In the genomic region with DNA sequence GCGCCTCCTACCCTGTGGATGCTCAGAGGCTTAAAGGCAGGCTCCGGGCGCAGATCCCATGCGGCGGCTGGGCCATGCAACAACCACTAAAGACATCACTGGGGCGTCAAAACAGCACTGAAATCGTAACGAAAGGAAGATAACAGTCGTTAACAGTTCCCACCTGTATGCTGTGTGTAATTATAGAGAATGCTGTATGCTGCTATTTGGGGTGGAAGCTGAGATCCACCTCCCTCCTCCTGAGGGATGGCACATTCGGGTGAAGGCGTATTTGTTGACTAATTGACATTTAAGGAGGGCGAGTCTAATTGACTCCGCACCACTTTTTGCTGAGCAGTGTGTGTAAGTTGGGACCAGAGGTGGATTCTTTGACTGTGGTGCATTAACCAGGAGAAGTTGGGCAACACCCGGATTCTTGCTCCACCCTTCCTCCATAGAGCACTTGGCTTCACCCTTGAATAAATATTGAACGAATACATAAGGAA, we compare ENCODE assay signal across 1 cellular context.
TF ChIP-seq lines count a peak whose summit lies in the region.

No MANE protein-coding gene starts in this region.

TF ChIP-seq in HEK293, 187 proteins besides CTCF, POLR2A, EP300 and RAD21 (continued from another document):
- TF ChIP-seq, protein P1, sequence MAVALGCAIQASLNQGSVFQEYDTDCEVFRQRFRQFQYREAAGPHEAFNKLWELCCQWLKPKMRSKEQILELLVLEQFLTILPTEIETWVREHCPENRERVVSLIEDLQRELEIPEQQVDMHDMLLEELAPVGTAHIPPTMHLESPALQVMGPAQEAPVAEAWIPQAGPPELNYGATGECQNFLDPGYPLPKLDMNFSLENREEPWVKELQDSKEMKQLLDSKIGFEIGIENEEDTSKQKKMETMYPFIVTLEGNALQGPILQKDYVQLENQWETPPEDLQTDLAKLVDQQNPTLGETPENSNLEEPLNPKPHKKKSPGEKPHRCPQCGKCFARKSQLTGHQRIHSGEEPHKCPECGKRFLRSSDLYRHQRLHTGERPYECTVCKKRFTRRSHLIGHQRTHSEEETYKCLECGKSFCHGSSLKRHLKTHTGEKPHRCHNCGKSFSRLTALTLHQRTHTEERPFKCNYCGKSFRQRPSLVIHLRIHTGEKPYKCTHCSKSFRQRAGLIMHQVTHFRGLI (tag by site-specific recombination; IDR thresholded peaks at IDR 0.05): no peak
- TF ChIP-seq, protein P2, sequence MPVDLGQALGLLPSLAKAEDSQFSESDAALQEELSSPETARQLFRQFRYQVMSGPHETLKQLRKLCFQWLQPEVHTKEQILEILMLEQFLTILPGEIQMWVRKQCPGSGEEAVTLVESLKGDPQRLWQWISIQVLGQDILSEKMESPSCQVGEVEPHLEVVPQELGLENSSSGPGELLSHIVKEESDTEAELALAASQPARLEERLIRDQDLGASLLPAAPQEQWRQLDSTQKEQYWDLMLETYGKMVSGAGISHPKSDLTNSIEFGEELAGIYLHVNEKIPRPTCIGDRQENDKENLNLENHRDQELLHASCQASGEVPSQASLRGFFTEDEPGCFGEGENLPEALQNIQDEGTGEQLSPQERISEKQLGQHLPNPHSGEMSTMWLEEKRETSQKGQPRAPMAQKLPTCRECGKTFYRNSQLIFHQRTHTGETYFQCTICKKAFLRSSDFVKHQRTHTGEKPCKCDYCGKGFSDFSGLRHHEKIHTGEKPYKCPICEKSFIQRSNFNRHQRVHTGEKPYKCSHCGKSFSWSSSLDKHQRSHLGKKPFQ (tag by site-specific recombination; IDR thresholded peaks at IDR 0.05): no peak
- TF ChIP-seq, protein P3, sequence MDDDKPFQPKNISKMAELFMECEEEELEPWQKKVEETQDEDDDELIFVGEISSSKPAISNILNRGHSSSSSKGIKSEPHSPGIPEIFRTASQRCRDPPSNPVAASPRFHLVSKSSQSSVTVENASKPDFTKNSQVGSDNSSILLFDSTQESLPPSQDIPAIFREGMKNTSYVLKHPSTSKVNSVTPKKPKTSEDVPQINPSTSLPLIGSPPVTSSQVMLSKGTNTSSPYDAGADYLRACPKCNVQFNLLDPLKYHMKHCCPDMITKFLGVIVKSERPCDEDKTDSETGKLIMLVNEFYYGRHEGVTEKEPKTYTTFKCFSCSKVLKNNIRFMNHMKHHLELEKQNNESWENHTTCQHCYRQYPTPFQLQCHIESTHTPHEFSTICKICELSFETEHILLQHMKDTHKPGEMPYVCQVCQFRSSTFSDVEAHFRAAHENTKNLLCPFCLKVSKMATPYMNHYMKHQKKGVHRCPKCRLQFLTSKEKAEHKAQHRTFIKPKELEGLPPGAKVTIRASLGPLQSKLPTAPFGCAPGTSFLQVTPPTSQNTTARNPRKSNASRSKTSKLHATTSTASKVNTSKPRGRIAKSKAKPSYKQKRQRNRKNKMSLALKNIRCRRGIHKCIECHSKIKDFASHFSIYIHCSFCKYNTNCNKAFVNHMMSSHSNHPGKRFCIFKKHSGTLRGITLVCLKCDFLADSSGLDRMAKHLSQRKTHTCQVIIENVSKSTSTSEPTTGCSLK (tag by site-specific recombination; IDR thresholded peaks at IDR 0.05): no peak
- TF ChIP-seq ZNF549 (tag by site-specific recombination; IDR thresholded peaks at IDR 0.05) (no peak), ZNF623 (tag by site-specific recombination; IDR thresholded peaks at IDR 0.05) (no peak), SCRT2 (tag by site-specific recombination; IDR thresholded peaks at IDR 0.05) (peak; percentile 95), ZNF155 (tag by site-specific recombination; IDR thresholded peaks at IDR 0.05) (no peak), ZNF600 (tag by site-specific recombination; IDR thresholded peaks at IDR 0.05) (peak; percentile 68; the same call in 1 of the 2 replicates), ZNF121 (tag by site-specific recombination; IDR thresholded peaks at IDR 0.05) (no peak), SP7 (tag by site-specific recombination; IDR thresholded peaks at IDR 0.05) (peak; percentile 78), ZNF19 (tag by site-specific recombination; IDR thresholded peaks at IDR 0.05; ENCODE audit: low read depth) (no peak), ZNF571 (tag by site-specific recombination; IDR thresholded peaks at IDR 0.05) (no peak), ZNF837 (tag by site-specific recombination; IDR thresholded peaks at IDR 0.05) (no peak), ZFP37 (tag by site-specific recombination; IDR thresholded peaks at IDR 0.05) (0 out of 2 replicates have a peak, but pooled peaks have one; percentile 23), ZNF138 (tag by site-specific recombination; IDR thresholded peaks at IDR 0.05; ENCODE audit: borderline replicate concordance) (0 out of 2 replicates have a peak, but pooled peaks have one; percentile 11), ZFP69B (tag by site-specific recombination; IDR thresholded peaks at IDR 0.05) (peak; percentile 32; the same call in 1 of the 2 replicates), ZNF174 (tag by site-specific recombination; IDR thresholded peaks at IDR 0.05) (no peak), ZNF341 (tag by site-specific recombination; IDR thresholded peaks at IDR 0.05; ENCODE audit: low read depth) (peak; percentile 46; the same call in 1 of the 2 replicates), ZNF629 (tag by site-specific recombination; IDR thresholded peaks at IDR 0.05) (no peak), KLF1 (tag by site-specific recombination; IDR thresholded peaks at IDR 0.05) (peak; percentile 13; the same call in 1 of the 2 replicates)
- TF ChIP-seq, protein P4, sequence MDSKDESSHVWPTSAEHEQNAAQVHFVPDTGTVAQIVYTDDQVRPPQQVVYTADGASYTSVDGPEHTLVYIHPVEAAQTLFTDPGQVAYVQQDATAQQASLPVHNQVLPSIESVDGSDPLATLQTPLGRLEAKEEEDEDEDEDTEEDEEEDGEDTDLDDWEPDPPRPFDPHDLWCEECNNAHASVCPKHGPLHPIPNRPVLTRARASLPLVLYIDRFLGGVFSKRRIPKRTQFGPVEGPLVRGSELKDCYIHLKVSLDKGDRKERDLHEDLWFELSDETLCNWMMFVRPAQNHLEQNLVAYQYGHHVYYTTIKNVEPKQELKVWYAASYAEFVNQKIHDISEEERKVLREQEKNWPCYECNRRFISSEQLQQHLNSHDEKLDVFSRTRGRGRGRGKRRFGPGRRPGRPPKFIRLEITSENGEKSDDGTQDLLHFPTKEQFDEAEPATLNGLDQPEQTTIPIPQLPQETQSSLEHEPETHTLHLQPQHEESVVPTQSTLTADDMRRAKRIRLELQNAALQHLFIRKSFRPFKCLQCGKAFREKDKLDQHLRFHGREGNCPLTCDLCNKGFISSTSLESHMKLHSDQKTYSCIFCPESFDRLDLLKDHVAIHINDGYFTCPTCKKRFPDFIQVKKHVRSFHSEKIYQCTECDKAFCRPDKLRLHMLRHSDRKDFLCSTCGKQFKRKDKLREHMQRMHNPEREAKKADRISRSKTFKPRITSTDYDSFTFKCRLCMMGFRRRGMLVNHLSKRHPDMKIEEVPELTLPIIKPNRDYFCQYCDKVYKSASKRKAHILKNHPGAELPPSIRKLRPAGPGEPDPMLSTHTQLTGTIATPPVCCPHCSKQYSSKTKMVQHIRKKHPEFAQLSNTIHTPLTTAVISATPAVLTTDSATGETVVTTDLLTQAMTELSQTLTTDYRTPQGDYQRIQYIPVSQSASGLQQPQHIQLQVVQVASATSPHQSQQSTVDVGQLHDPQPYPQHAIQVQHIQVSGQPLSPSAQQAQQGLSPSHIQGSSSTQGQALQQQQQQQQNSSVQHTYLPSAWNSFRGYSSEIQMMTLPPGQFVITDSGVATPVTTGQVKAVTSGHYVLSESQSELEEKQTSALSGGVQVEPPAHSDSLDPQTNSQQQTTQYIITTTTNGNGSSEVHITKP (tag by site-specific recombination; IDR thresholded peaks at IDR 0.05): peak; percentile 100
- TF ChIP-seq, protein P5, sequence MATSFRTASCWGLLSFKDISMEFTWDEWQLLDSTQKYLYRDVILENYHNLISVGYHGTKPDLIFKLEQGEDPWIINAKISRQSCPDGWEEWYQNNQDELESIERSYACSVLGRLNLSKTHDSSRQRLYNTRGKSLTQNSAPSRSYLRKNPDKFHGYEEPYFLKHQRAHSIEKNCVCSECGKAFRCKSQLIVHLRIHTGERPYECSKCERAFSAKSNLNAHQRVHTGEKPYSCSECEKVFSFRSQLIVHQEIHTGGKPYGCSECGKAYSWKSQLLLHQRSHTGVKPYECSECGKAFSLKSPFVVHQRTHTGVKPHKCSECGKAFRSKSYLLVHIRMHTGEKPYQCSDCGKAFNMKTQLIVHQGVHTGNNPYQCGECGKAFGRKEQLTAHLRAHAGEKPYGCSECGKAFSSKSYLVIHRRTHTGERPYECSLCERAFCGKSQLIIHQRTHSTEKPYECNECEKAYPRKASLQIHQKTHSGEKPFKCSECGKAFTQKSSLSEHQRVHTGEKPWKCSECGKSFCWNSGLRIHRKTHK (tag by site-specific recombination; IDR thresholded peaks at IDR 0.05): no peak
TF ChIP-seq in HEK293: peak in this region for 12.
